ENCODE assay signal across 28 cellular contexts in the genomic region with DNA sequence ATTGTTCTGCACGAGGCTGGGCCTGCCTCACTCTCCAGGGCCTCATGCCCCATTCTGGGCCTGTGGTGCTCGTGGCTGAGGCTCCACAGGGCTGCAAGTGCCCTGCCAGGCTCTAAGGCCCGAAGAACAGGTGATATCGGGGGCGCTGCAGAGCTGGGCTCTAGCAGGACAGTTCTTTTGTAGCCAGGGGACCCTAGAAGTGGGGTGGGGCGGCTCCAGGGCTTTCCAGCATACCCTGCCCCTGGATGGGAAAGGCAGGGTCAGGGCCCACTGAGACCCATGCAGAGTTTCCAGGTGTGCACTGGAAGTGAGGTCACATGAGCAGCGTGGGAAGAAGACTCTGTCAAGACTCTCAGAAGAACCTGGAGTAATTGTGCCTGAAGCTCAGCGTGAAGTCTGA. TPM values are rescaled to one million over a fixed set of nuclear protein-coding genes. Genes with fewer than 3 reads are reported as not detected.
DNase-seq lines count a peak whose midpoint lies in the region; ATAC-seq and TF ChIP-seq lines count a peak whose summit lies in the region.
"Had no signal": no experiment of that assay in that cellular context is flagged by ENCODE, and none has a peak within 500 bp of the region (broad histone marks: within the 10 kb centered on the region; RNA-seq: fewer than 3 reads in every experiment).

No MANE protein-coding gene starts in this region.

- WGBS in endodermal cell (ENCODE audit: insufficient coverage in 1 of 2, insufficient read length in 1 of 2), 2 experiments, result 87 to 91% methylated on average over 4 to 8 of the region's 8 CpGs

- H3K4me1 ChIP-seq in endodermal cell (ENCODE audit: control insufficient read depth, insufficient read depth, low read length), result peaks cover 16% of the 10 kb centered on the region
- peaks cover 0 to 8% (median 3%) of the 10 kb centered on the region in 4 donors for H3K4me1 ChIP-seq in tibial artery
- H3K4me1 ChIP-seq: foreskin keratinocyte had no signal

- peaks cover 8% of the 10 kb centered on the region for H3K4me1 Mint-ChIP-seq in activated naive CD8-positive, alpha-beta T cell (ENCODE audit: low read depth)
- peaks cover 14% of the 10 kb centered on the region for H3K4me1 Mint-ChIP-seq in activated naive CD8-positive, alpha-beta T cell treated with anti-CD3 and anti-CD28 coated beads for 36 hours
- peaks cover 23% of the 10 kb centered on the region for H3K4me1 Mint-ChIP-seq in endodermal cell
- peaks cover 20% of the 10 kb centered on the region for H3K4me1 Mint-ChIP-seq in stimulated activated effector memory CD8-positive, alpha-beta T cell treated with anti-CD3 and anti-CD28 coated beads, Interleukin-12 subunit alpha, Interleukin-12 subunit beta, amount 100 ng/mL, for 72 hours

- intact Hi-C loops in tibial artery (cut with DNase I; ENCODE audit: low total_unique reads), result loop anchor here (10.0 kb wide), 1 partner anchor 114 kb away; a partner anchor contains a TSS

- no peaks in the 10 kb centered on the region for H3K9me3 Mint-ChIP-seq in activated naive CD8-positive, alpha-beta T cell (ENCODE audit: low read depth)
- no peaks in the 10 kb centered on the region for H3K9me3 Mint-ChIP-seq in activated naive CD8-positive, alpha-beta T cell treated with anti-CD3 and anti-CD28 coated beads for 36 hours
- no peaks in the 10 kb centered on the region for H3K9me3 Mint-ChIP-seq in endodermal cell
- no peaks in the 10 kb centered on the region for H3K9me3 Mint-ChIP-seq in stimulated activated effector memory CD8-positive, alpha-beta T cell treated with anti-CD3 and anti-CD28 coated beads, Interleukin-12 subunit alpha, Interleukin-12 subunit beta, amount 100 ng/mL, for 72 hours
- H3K9me3 Mint-ChIP-seq: activated T-cell treated with anti-CD3 and anti-CD28 coated beads, Interleukin-2, amount 50 U/mL, for 4 hours; IgD-negative memory B cell had no signal

- H3K36me3 ChIP-seq in H7 (replicated peaks; ENCODE audit: control insufficient read depth, insufficient read depth, low read length) (peaks cover 21% of the 10 kb centered on the region), endodermal cell (ENCODE audit: control insufficient read depth, insufficient read depth, low read length) (peaks cover 45% of the 10 kb centered on the region), tibial artery (peaks cover 24 to 74% (median 43%) of the 10 kb centered on the region in 3 donors)

- peak overlapping the region; percentile 16 for H3K27ac Mint-ChIP-seq in activated naive CD8-positive, alpha-beta T cell
- no peak overlapping the region for H3K27ac Mint-ChIP-seq in activated naive CD8-positive, alpha-beta T cell treated with anti-CD3 and anti-CD28 coated beads for 36 hours
- H3K27ac Mint-ChIP-seq in endodermal cell, result no peak overlapping the region
- H3K27ac Mint-ChIP-seq in stimulated activated effector memory CD8-positive, alpha-beta T cell treated with anti-CD3 and anti-CD28 coated beads, Interleukin-12 subunit alpha, Interleukin-12 subunit beta, amount 100 ng/mL, for 72 hours, result peak overlapping the region; percentile 88
- H3K27ac Mint-ChIP-seq: IgD-negative memory B cell had no signal

- DNase-seq in activated naive CD8-positive, alpha-beta T cell treated with anti-CD3 and anti-CD28 coated beads for 36 hours, result no peak
- DNase-seq in H7 (peak; percentile 39), endodermal cell (peak; percentile 56), tibial artery (no peak)
- no peak for DNase-seq in stimulated activated effector memory CD8-positive, alpha-beta T cell treated with anti-CD3 and anti-CD28 coated beads, Interleukin-12 subunit alpha, Interleukin-12 subunit beta, amount 100 ng/mL, for 72 hours (ENCODE audit: low spot score in 2 of 2)
- DNase-seq: activated CD4-positive, alpha-beta T cell treated with anti-CD3 and anti-CD28 coated beads, Interleukin-2, amount 50 U/mL, for 4 hours; activated gamma-delta T cell treated with Interleukin-2 at 50 U/mL for 16 hours; activated T-cell treated with anti-CD3 and anti-CD28 coated beads, Interleukin-2, amount 50 U/mL, for 4 hours; anterior cingulate cortex; cortex of kidney; DMS79; foreskin keratinocyte; GF-D8; NCI-H1092 treated with DMSO at 0.1 percent for 48 hours; NCI-H2029; NCI-H2227 treated with DMSO at 0.1 percent for 48 hours; NCI-H526 treated with DMSO at 0.1 percent for 48 hours; right cardiac atrium; stimulated activated CD4-positive, alpha-beta T cell treated with anti-CD3 and anti-CD28 coated beads, Interleukin-4, amount 100 ng/mL, for 4 hours; stimulated activated naive CD4-positive, alpha-beta T cell treated with Interleukin-2 at 50 U/mL for 16 hours; T-helper 1 cell; thyroid gland had no signal

- H3K4me3 ChIP-seq in H7 (ENCODE audit: insufficient read depth, low read depth, low read length) (no peak overlapping the region), endodermal cell (ENCODE audit: low read length) (no peak overlapping the region), tibial artery (no peak overlapping the region)
- H3K4me3 ChIP-seq: esophagus muscularis mucosa, SJSA1, thyroid gland had no signal

- no peak overlapping the region for H3K4me3 Mint-ChIP-seq in activated naive CD8-positive, alpha-beta T cell
- no peak overlapping the region for H3K4me3 Mint-ChIP-seq in activated naive CD8-positive, alpha-beta T cell treated with anti-CD3 and anti-CD28 coated beads for 36 hours
- no peak overlapping the region for H3K4me3 Mint-ChIP-seq in endodermal cell
- no peak overlapping the region for H3K4me3 Mint-ChIP-seq in stimulated activated effector memory CD8-positive, alpha-beta T cell treated with anti-CD3 and anti-CD28 coated beads, Interleukin-12 subunit alpha, Interleukin-12 subunit beta, amount 100 ng/mL, for 72 hours
- H3K4me3 Mint-ChIP-seq: activated T-cell treated with anti-CD3 and anti-CD28 coated beads, Interleukin-2, amount 50 U/mL, for 4 hours; IgD-negative memory B cell had no signal

- H3K9me3 ChIP-seq in endodermal cell (ENCODE audit: control insufficient read depth, low read length) (no peaks in the 10 kb centered on the region), tibial artery (no peaks in the 10 kb centered on the region)
- H3K9me3 ChIP-seq: esophagus muscularis mucosa, SJSA1, thyroid gland had no signal

- H3K27ac ChIP-seq in endodermal cell (ENCODE audit: low read depth, low read length) (no peak overlapping the region), tibial artery (no peak overlapping the region)
- H3K27ac ChIP-seq: esophagus muscularis mucosa, foreskin keratinocyte, parathyroid adenoma, SJSA1, thyroid gland had no signal

- H3K9ac ChIP-seq in endodermal cell (ENCODE audit: extremely low read depth, low read length, poor library complexity, severe bottlenecking), result no peak overlapping the region
- H3K9ac ChIP-seq: parathyroid adenoma had no signal

- no peaks in the 10 kb centered on the region for H3K36me3 Mint-ChIP-seq in activated naive CD8-positive, alpha-beta T cell
- peaks cover 2% of the 10 kb centered on the region for H3K36me3 Mint-ChIP-seq in activated naive CD8-positive, alpha-beta T cell treated with anti-CD3 and anti-CD28 coated beads for 36 hours
- peaks cover 33% of the 10 kb centered on the region for H3K36me3 Mint-ChIP-seq in endodermal cell (ENCODE audit: low read depth)
- peaks cover 66% of the 10 kb centered on the region for H3K36me3 Mint-ChIP-seq in stimulated activated effector memory CD8-positive, alpha-beta T cell treated with anti-CD3 and anti-CD28 coated beads, Interleukin-12 subunit alpha, Interleukin-12 subunit beta, amount 100 ng/mL, for 72 hours

- TF ChIP-seq CTCF in endodermal cell (conservative IDR thresholded peaks at IDR 0.05) (no peak), tibial artery (IDR thresholded peaks at IDR 0.05) (no peak)

- H3K27me3 ChIP-seq in H7 (ENCODE audit: control insufficient read depth, insufficient read depth, low read length), result no peaks in the 10 kb centered on the region
- H3K27me3 ChIP-seq in endodermal cell (ENCODE audit: control insufficient read depth, insufficient read depth, low read length, poor library complexity, severe bottlenecking), result no peaks in the 10 kb centered on the region
- H3K27me3 ChIP-seq in tibial artery, result no peaks in the 10 kb centered on the region
- H3K27me3 ChIP-seq: esophagus muscularis mucosa, foreskin keratinocyte, SJSA1, thyroid gland had no signal

- ATAC-seq in stimulated activated effector memory CD8-positive, alpha-beta T cell treated with anti-CD3 and anti-CD28 coated beads, Interleukin-12 subunit alpha, Interleukin-12 subunit beta, amount 100 ng/mL, for 72 hours, result no peak
- ATAC-seq in HG03097 (IDR thresholded peaks at IDR 0.05; ENCODE audit: low FRiP score, unreplicated experiment), result no peak
- ATAC-seq: activated T-cell treated with anti-CD3 and anti-CD28 coated beads, Interleukin-2, amount 50 U/mL, for 4 hours; foreskin keratinocyte; right cardiac atrium had no signal

- H3K27me3 Mint-ChIP-seq in activated naive CD8-positive, alpha-beta T cell, result no peaks in the 10 kb centered on the region
- H3K27me3 Mint-ChIP-seq in activated naive CD8-positive, alpha-beta T cell treated with anti-CD3 and anti-CD28 coated beads for 36 hours, result no peaks in the 10 kb centered on the region
- no peaks in the 10 kb centered on the region for H3K27me3 Mint-ChIP-seq in endodermal cell (ENCODE audit: insufficient read depth)
- H3K27me3 Mint-ChIP-seq: IgD-negative memory B cell had no signal

RNA-seq across cellular contexts. Expression of a gene that starts 12.3 kb away (rescaled TPM):
- 10 to 100 TPM; 72.1 to 75.1 TPM for total RNA-seq in activated naive CD8-positive, alpha-beta T cell treated with anti-CD3 and anti-CD28 coated beads for 36 hours
- 55.5 and 86.3 TPM in 2 replicates for total RNA-seq in H7 (2014; rRNA removed; shearing (Covaris generic))
- 10 to 100 TPM; 70.9 to 76.7 TPM for total RNA-seq in endodermal cell
- polyA plus RNA-seq in endodermal cell (2013, experiment 1 of 2), result 69.7 TPM
- 62.0 TPM for polyA plus RNA-seq in endodermal cell (2013, experiment 2 of 2)

RNA-seq across cellular contexts. Expression of a gene that starts 12.3 kb away (rescaled TPM):
- 10 to 100 TPM; 34.0 to 34.4 TPM for total RNA-seq in activated naive CD8-positive, alpha-beta T cell treated with anti-CD3 and anti-CD28 coated beads for 36 hours
- total RNA-seq in H7 (2014; rRNA removed; shearing (Covaris generic)), result 21.7 and 28.2 TPM in 2 replicates
- 10 to 100 TPM; 14.1 to 26.8 TPM for total RNA-seq in endodermal cell
- 26.3 TPM for polyA plus RNA-seq in endodermal cell (2013, experiment 1 of 2)
- 24.8 TPM for polyA plus RNA-seq in endodermal cell (2013, experiment 2 of 2)
- total RNA-seq: esophagus muscularis mucosa had no signal
- polyA plus RNA-seq: IgD-negative memory B cell had no signal

RNA-seq across cellular contexts. Expression of a gene that starts 14.8 kb away (rescaled TPM):
- 10 to 100 TPM; 17.7 to 19.6 TPM for total RNA-seq in activated naive CD8-positive, alpha-beta T cell treated with anti-CD3 and anti-CD28 coated beads for 36 hours
- total RNA-seq in H7 (2014; rRNA removed; shearing (Covaris generic)), result 47.5 and 54.3 TPM in 2 replicates
- total RNA-seq in endodermal cell, result 10 to 100 TPM; 54.1 to 65.9 TPM
- polyA plus RNA-seq in endodermal cell (2013, experiment 1 of 2), result 20.9 TPM
- 22.1 TPM for polyA plus RNA-seq in endodermal cell (2013, experiment 2 of 2)

RNA-seq across cellular contexts. Expression of a gene that starts 36.6 kb away (rescaled TPM):
- total RNA-seq in activated naive CD8-positive, alpha-beta T cell treated with anti-CD3 and anti-CD28 coated beads for 36 hours, result 100 to 1,000 TPM; 110 to 112 TPM
- 105 and 119 TPM in 2 replicates for total RNA-seq in H7 (2014; rRNA removed; shearing (Covaris generic))
- 10 to 100 TPM; 87.9 to 98.2 TPM for total RNA-seq in endodermal cell
- 79.9 TPM for polyA plus RNA-seq in endodermal cell (2013, experiment 1 of 2)
- 86.0 TPM for polyA plus RNA-seq in endodermal cell (2013, experiment 2 of 2)

Comparison
In these comparisons a context has a peak if more than half of its experiments do, and no peak if none do; other contexts are left out.
1. H3K27ac Mint-ChIP-seq: peak in activated naive CD8-positive, alpha-beta T cell (single experiment) and stimulated activated effector memory CD8-positive, alpha-beta T cell treated with anti-CD3 and anti-CD28 coated beads, Interleukin-12 subunit alpha, Interleukin-12 subunit beta, amount 100 ng/mL, for 72 hours (single experiment); none in activated naive CD8-positive, alpha-beta T cell treated with anti-CD3 and anti-CD28 coated beads for 36 hours (single experiment) and endodermal cell (single experiment).
2. DNase-seq: peak in H7 (single experiment) and endodermal cell (single experiment); none in activated naive CD8-positive, alpha-beta T cell treated with anti-CD3 and anti-CD28 coated beads for 36 hours (single experiment), stimulated activated effector memory CD8-positive, alpha-beta T cell treated with anti-CD3 and anti-CD28 coated beads, Interleukin-12 subunit alpha, Interleukin-12 subunit beta, amount 100 ng/mL, for 72 hours (0 of 2) and tibial artery (0 of 2).